Comparison of ENCODE assay signal across 8 cellular contexts in genomic region chr12:48717252-48717695, GRCh38. TPM values are rescaled to one million over a fixed set of nuclear protein-coding genes. Genes with fewer than 3 reads are reported as not detected.
DNase-seq lines count a peak whose midpoint lies in the region; ATAC-seq and TF ChIP-seq lines count a peak whose summit lies in the region.

No MANE protein-coding gene starts in this region.

- no peaks in the 10 kb centered on the region for H3K27me3 ChIP-seq in SU-DHL-6 (ENCODE audit: low read length)
- H3K27me3 ChIP-seq in trophoblast cell (ENCODE audit: insufficient read depth, low read length), result no peaks in the 10 kb centered on the region

- H3K36me3 ChIP-seq in SU-DHL-6 (ENCODE audit: low read length) (peaks cover 14% of the 10 kb centered on the region; the same call in 1 of the 2 replicates), trophoblast cell (ENCODE audit: control insufficient read depth in 1 of 2, insufficient read depth in 2 of 2, low read length in 2 of 2) (peaks cover 11% of the 10 kb centered on the region in 2 experiments)

- peak; percentile 7 for DNase-seq in CD1c-positive myeloid dendritic cell (ENCODE audit: extremely low spot score)
- DNase-seq in fibroblast of mammary gland (ENCODE audit: low read depth), result peak; percentile 20
- DNase-seq in trophoblast cell, result peak in 1 of 2 donors; percentile 16
- no peak for DNase-seq in NCI-H2107 treated with DMSO at 0.1 percent for 48 hours (lab: John Stamatoyannopoulos, UW; ENCODE audit: unreplicated experiment)
- no peak for DNase-seq in A172 (ENCODE audit: low spot score)

- peaks cover 10% of the 10 kb centered on the region for H3K79me1 ChIP-seq in trophoblast cell (ENCODE audit: low read length)

- H3K9ac ChIP-seq in SU-DHL-6 (ENCODE audit: low read length) (peak overlapping the region; percentile 80), trophoblast cell (ENCODE audit: low read length) (peak overlapping the region; percentile 73)

- H4K12ac ChIP-seq in trophoblast cell (ENCODE audit: low read depth, low read length), result peak overlapping the region; percentile 77

- no peaks in the 10 kb centered on the region for H4K20me1 ChIP-seq in SU-DHL-6 (ENCODE audit: low read depth, low read length)

- TF ChIP-seq CTCF in SU-DHL-6 (IDR thresholded peaks at IDR 0.05; ENCODE audit: insufficient read depth, low read length, poor library complexity, severe bottlenecking) (no peak), fibroblast of mammary gland (conservative IDR thresholded peaks at IDR 0.05; ENCODE audit: control insufficient read depth, insufficient read depth, low read depth, low read length) (no peak)

- H4K8ac ChIP-seq in trophoblast cell (ENCODE audit: low read depth, low read length), result peak overlapping the region; percentile 89

- ATAC-seq in GM21723 (IDR thresholded peaks at IDR 0.05; ENCODE audit: unreplicated experiment), result peak; percentile 2
- ATAC-seq in GM18870 (IDR thresholded peaks at IDR 0.05; ENCODE audit: unreplicated experiment), result no peak

- peaks cover 3 to 5% of the 10 kb centered on the region in 2 experiments for H3K4me1 ChIP-seq in trophoblast cell (ENCODE audit: control insufficient read depth in 1 of 2, insufficient read depth in 2 of 2, low read length in 2 of 2)

- peak overlapping the region; percentile 98 for H3K4me3 ChIP-seq in SU-DHL-6 (ENCODE audit: insufficient read depth, low read length, poor library complexity, severe bottlenecking)
- peak overlapping the region; percentile 98 for H3K4me3 ChIP-seq in fibroblast of mammary gland (ENCODE audit: control insufficient read depth, low read depth, low read length)
- H3K4me3 ChIP-seq in trophoblast cell (ENCODE audit: low read depth, low read length), result peak overlapping the region; percentile 74

- no peaks in the 10 kb centered on the region for H3K9me2 ChIP-seq in SU-DHL-6 (replicated peaks; ENCODE audit: insufficient read depth, low read length)

- H2AK5ac ChIP-seq in trophoblast cell (ENCODE audit: low read length), result no peak overlapping the region

- H3K27ac ChIP-seq in SU-DHL-6 (ENCODE audit: low read depth, low read length) (peak overlapping the region; percentile 72), trophoblast cell (ENCODE audit: low read depth, low read length) (peak overlapping the region; percentile 83)

- H3K79me2 ChIP-seq in SU-DHL-6 (ENCODE audit: insufficient read depth, low read length) (peaks cover 35% of the 10 kb centered on the region), trophoblast cell (ENCODE audit: control insufficient read depth, insufficient read depth, low read length, poor library complexity) (peaks cover 25% of the 10 kb centered on the region)

- peaks cover 6% of the 10 kb centered on the region for H3F3A ChIP-seq in SU-DHL-6 (ENCODE audit: insufficient read depth)

- peak overlapping the region; percentile 64 for H2BK5ac ChIP-seq in trophoblast cell (ENCODE audit: low read depth, low read length, poor library complexity)

- H3K9me3 ChIP-seq in SU-DHL-6 (ENCODE audit: insufficient read depth, low read length) (no peaks in the 10 kb centered on the region; the same call in 1 of the 2 replicates), trophoblast cell (ENCODE audit: insufficient read depth, low read depth, low read length) (no peaks in the 10 kb centered on the region)

- peak overlapping the region; percentile 76 for H2BK120ac ChIP-seq in trophoblast cell (ENCODE audit: insufficient read depth, low read length, poor library complexity)

- no peak overlapping the region for H2BK12ac ChIP-seq in trophoblast cell (ENCODE audit: low read length)

- H3K14ac ChIP-seq in trophoblast cell (ENCODE audit: low read length), result peak overlapping the region; percentile 65

- H3K4me2 ChIP-seq in SU-DHL-6 (ENCODE audit: low read depth, low read length, poor library complexity, severe bottlenecking), result peak overlapping the region; percentile 95
- H3K4me2 ChIP-seq in trophoblast cell (ENCODE audit: low read length), result peak overlapping the region; percentile 75

- H3K4ac ChIP-seq in trophoblast cell (ENCODE audit: low read depth, low read length), result no peak overlapping the region

- WGBS in trophoblast cell (ENCODE audit: extremely low coverage, insufficient coverage, insufficient read length), result no CpG with 5 or more reads among the region's 21 CpGs

- H2AFZ ChIP-seq in SU-DHL-6 (ENCODE audit: low read depth, low read length, severe bottlenecking), result peak overlapping the region; percentile 88
- peak overlapping the region; percentile 89 for H2AFZ ChIP-seq in trophoblast cell (ENCODE audit: insufficient read depth, low read length, poor library complexity)

- no peak overlapping the region for H3K23ac ChIP-seq in trophoblast cell (ENCODE audit: low read length)

- peak overlapping the region; percentile 65 for H4K91ac ChIP-seq in trophoblast cell (ENCODE audit: low read depth, low read length)

- H3K18ac ChIP-seq in trophoblast cell (ENCODE audit: low read length), result no peak overlapping the region

RNA-seq across cellular contexts. Expression of gene CCNT1, which starts 0.8 kb away (rescaled TPM):
- 16.2 and 17.0 TPM in 2 replicates for polyA plus RNA-seq in trophoblast cell (2013)
- total RNA-seq in A172 (2014; rRNA removed; shearing (Covaris generic)), result 23.4 and 24.4 TPM in 2 replicates

RNA-seq across cellular contexts. Expression of gene KANSL2, which starts 35.2 kb away (rescaled TPM):
- polyA plus RNA-seq in trophoblast cell (2013), result 25.7 and 26.9 TPM in 2 replicates
- total RNA-seq in A172 (2014; rRNA removed; shearing (Covaris generic)), result 49.3 and 51.3 TPM in 2 replicates

Comparison
In these comparisons a context has a peak if more than half of its experiments do, and no peak if none do; other contexts are left out.
1. DNase-seq: peak in CD1c-positive myeloid dendritic cell (single experiment) and fibroblast of mammary gland (single experiment); none in NCI-H2107 treated with DMSO at 0.1 percent for 48 hours (single experiment) and A172 (single experiment).
2. Peak in every context shown above with its lines, with median percentiles within 50 percentile points of each other: H3K4me3 ChIP-seq.